16 cellular contexts compared by ENCODE assay signal in genomic region chr10:7340179-7340874, GRCh38.
A peak's percentile ranks its signal among the peaks of the same experiment; 100 is the strongest.
DNase-seq lines count a peak whose midpoint lies in the region; ATAC-seq and TF ChIP-seq lines count a peak whose summit lies in the region.
"Had no signal": no experiment of that assay in that cellular context is flagged by ENCODE, and none has a peak within 500 bp of the region (broad histone marks: within the 10 kb centered on the region; RNA-seq: fewer than 3 reads in every experiment).

No MANE protein-coding gene starts in this region.

- CTCF ChIA-PET in CD8-positive, alpha-beta T cell (lab: Charles Lee) = interaction anchor here (1.0 kb wide), 1 partner anchor 422 kb away, joined by 3 read pairs; no protein-coding TSS in a partner anchor

- intact Hi-C loops in CD8-positive, alpha-beta T cell (cut with DNase I, micrococcal nuclease) = no loop called here
- intact Hi-C loops in dendritic cell treated with granulocyte-macrophage colony-stimulating factor and Interleukin-4, amounts not matched to agents 40 ng/mL and 50 ng/mL, for 4 days (cut with micrococcal nuclease) = no loop called here

- H3K9me3 Mint-ChIP-seq in CD8-positive, alpha-beta T cell = no peaks in the 10 kb centered on the region
- peaks cover 22% of the 10 kb centered on the region for H3K9me3 Mint-ChIP-seq in dendritic cell treated with granulocyte-macrophage colony-stimulating factor and Interleukin-4, amounts not matched to agents 40 ng/mL and 50 ng/mL, for 4 days

- H3K27ac ChIP-seq in CD8-positive, alpha-beta T cell (ENCODE audit: low read depth, low read length) = no peak overlapping the region
- H3K27ac ChIP-seq: gastroesophageal sphincter, uterus had no signal

- H3K4me1 Mint-ChIP-seq in CD8-positive, alpha-beta T cell (ENCODE audit: low read depth) = peaks cover 51% of the 10 kb centered on the region
- H3K4me1 Mint-ChIP-seq in dendritic cell treated with granulocyte-macrophage colony-stimulating factor and Interleukin-4, amounts not matched to agents 40 ng/mL and 50 ng/mL, for 4 days (ENCODE audit: low read depth) = peaks cover 31% of the 10 kb centered on the region

- POLR2A ChIA-PET in CD8-positive, alpha-beta T cell (lab: Charles Lee) = interaction anchor here (0.9 kb wide), 1 partner anchor 43 kb away, joined by 4 read pairs; no protein-coding TSS in a partner anchor

- no peaks in the 10 kb centered on the region for H3K27me3 Mint-ChIP-seq in CD8-positive, alpha-beta T cell (ENCODE audit: low read depth)
- H3K27me3 Mint-ChIP-seq in dendritic cell treated with granulocyte-macrophage colony-stimulating factor and Interleukin-4, amounts not matched to agents 40 ng/mL and 50 ng/mL, for 4 days = no peaks in the 10 kb centered on the region

- H3K36me3 Mint-ChIP-seq in CD8-positive, alpha-beta T cell = peaks cover 48% of the 10 kb centered on the region
- H3K36me3 Mint-ChIP-seq in dendritic cell treated with granulocyte-macrophage colony-stimulating factor and Interleukin-4, amounts not matched to agents 40 ng/mL and 50 ng/mL, for 4 days (ENCODE audit: low read depth) = no peaks in the 10 kb centered on the region

- no peak overlapping the region for H3K4me3 ChIP-seq in CD8-positive, alpha-beta T cell (ENCODE audit: low read depth, low read length)
- H3K4me3 ChIP-seq in BE2C (ENCODE audit: low read depth, low read length) = no peak overlapping the region
- H3K4me3 ChIP-seq: gastroesophageal sphincter, uterus had no signal

- H3K4me3 Mint-ChIP-seq in CD8-positive, alpha-beta T cell = no peak overlapping the region
- H3K4me3 Mint-ChIP-seq in dendritic cell treated with granulocyte-macrophage colony-stimulating factor and Interleukin-4, amounts not matched to agents 40 ng/mL and 50 ng/mL, for 4 days = no peak overlapping the region

- DNase-seq in CD8-positive, alpha-beta T cell = no peak
- DNase-seq in HT1080 (ENCODE audit: low read depth) (peak; percentile 50), left lobe of liver (ENCODE audit: low spot score) (no peak), BE2C (no peak), SIG-M5 (lab: John Stamatoyannopoulos, UW) (no peak), HuH-7 (ENCODE audit: low spot score) (no peak)
- DNase-seq: activated naive CD4-positive, alpha-beta T cell treated with Interleukin-2 at 50 U/mL for 16 hours; GOT3; mesenchymal stem cell; NCI-H1092 treated with DMSO at 0.1 percent for 48 hours; NCI-H2171 treated with DMSO at 0.1 percent for 48 hours; SHP77; stimulated activated CD4-positive, alpha-beta T cell treated with anti-CD3 and anti-CD28 coated beads, Interleukin-4, amount 100 ng/mL, for 4 hours; uterus had no signal

- no peaks in the 10 kb centered on the region for H3K9me3 ChIP-seq in CD8-positive, alpha-beta T cell (ENCODE audit: low read length)
- H3K9me3 ChIP-seq in BE2C = no peaks in the 10 kb centered on the region
- H3K9me3 ChIP-seq: gastroesophageal sphincter, uterus had no signal

- peaks cover 5% of the 10 kb centered on the region for H3K4me1 ChIP-seq in CD8-positive, alpha-beta T cell (ENCODE audit: insufficient read depth, low read length)
- H3K4me1 ChIP-seq in BE2C = peaks cover 8% of the 10 kb centered on the region
- H3K4me1 ChIP-seq: uterus had no signal

- H3K27ac Mint-ChIP-seq in CD8-positive, alpha-beta T cell = peak overlapping the region; percentile 10
- H3K27ac Mint-ChIP-seq in dendritic cell treated with granulocyte-macrophage colony-stimulating factor and Interleukin-4, amounts not matched to agents 40 ng/mL and 50 ng/mL, for 4 days = peak overlapping the region; percentile 4

- H3K27me3 ChIP-seq in CD8-positive, alpha-beta T cell (ENCODE audit: insufficient read depth, low read length) = no peaks in the 10 kb centered on the region
- H3K27me3 ChIP-seq in BE2C = no peaks in the 10 kb centered on the region
- H3K27me3 ChIP-seq: gastroesophageal sphincter, uterus had no signal

- no peak for TF ChIP-seq CTCF in CD8-positive, alpha-beta T cell (IDR thresholded peaks at IDR 0.05)
- TF ChIP-seq CTCF in BE2C (IDR thresholded peaks at IDR 0.05; ENCODE audit: low read depth, low read length) = no peak

- H3K36me3 ChIP-seq in CD8-positive, alpha-beta T cell (ENCODE audit: insufficient read depth, low read length) = no peaks in the 10 kb centered on the region
- H3K36me3 ChIP-seq in BE2C = peaks cover 7% of the 10 kb centered on the region; the same call in 1 of the 2 replicates
- H3K36me3 ChIP-seq: uterus had no signal

- ATAC-seq in CD8-positive, alpha-beta T cell = no peak
- peak; percentile 20 for ATAC-seq in left lobe of liver
- ATAC-seq: gastroesophageal sphincter had no signal
